ENCODE assay signal across 26 cellular contexts in the genomic region with DNA sequence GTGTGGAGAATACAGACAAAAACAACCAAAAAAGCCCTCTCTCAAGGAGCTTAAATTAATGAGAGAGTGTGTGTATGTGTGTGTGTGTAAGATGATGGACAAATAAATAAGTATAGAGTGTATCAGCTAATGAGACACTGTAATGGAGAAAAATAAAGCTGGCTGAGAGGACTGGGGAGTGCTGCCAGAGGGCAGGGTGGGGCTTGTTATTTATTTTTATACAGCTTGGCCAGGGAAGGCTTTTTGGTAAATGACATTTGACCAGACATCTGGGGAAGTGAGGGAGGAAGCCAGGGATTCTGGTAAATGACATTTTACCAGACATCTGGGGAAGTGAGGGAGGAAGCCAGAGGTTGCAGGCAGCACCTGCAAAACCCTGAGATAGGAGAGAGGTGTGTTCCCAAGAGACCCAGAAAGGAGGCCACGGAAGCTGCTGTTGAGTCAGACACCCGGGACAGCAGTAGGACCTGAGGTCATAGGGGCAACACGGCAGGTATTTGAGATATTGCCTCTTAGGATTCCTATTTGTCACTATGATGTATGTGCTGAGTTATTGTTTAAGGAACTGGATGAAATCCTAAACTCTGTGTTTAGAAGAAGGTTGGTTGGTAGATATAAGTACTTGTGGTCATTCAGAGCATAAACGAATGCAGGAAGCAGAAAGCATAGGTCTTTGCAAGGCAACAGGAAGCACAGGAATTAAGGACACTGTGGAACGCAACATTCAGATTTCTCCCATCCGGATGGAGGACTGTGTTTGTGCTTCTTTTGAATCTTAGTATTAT. TPM values are rescaled to one million over a fixed set of nuclear protein-coding genes. Genes with fewer than 3 reads are reported as not detected.
"Had no signal": no experiment of that assay in that cellular context is flagged by ENCODE, and none has a peak within 500 bp of the region (broad histone marks: within the 10 kb centered on the region; RNA-seq: fewer than 3 reads in every experiment).

No MANE protein-coding gene starts in this region.

- H3K4me1 ChIP-seq: ascending aorta had no signal

- ATAC-seq: activated CD4-positive, alpha-beta T cell treated with anti-CD3 and anti-CD28 coated beads for 36 hours; activated naive CD4-positive, alpha-beta T cell treated with anti-CD3 and anti-CD28 coated beads, Interleukin-2, amount 50 U/mL, for 72 hours; activated T-helper 17 cell treated with anti-CD3 and anti-CD28 coated beads, Interleukin-2, amount 50 U/mL, for 72 hours; left lung; naive thymus-derived CD8-positive, alpha-beta T cell; T-helper 17 cell had no signal

- H3K27ac ChIP-seq: ascending aorta, hepatocyte, left lung, neural progenitor cell, thyroid gland had no signal

- H3K9me3 ChIP-seq: ascending aorta, left lung, thyroid gland had no signal

- H3K36me3 ChIP-seq: ascending aorta, left lung, neural progenitor cell, thyroid gland had no signal

- H3K4me3 ChIP-seq: ascending aorta, hepatocyte, left lung, neural progenitor cell, thyroid gland had no signal

- H3K27me3 ChIP-seq: ascending aorta had no signal

- DNase-seq: activated B cell treated with CpG ODN at 0.5 μM for 24 hours; activated CD4-positive, alpha-beta T cell treated with anti-CD3 and anti-CD28 coated beads for 36 hours; activated CD4-positive, alpha-beta T cell treated with anti-CD3 and anti-CD28 coated beads, Interleukin-2, amount 50 U/mL, for 4 hours; activated CD8-positive, alpha-beta memory T cell treated with anti-CD3 and anti-CD28 coated beads for 24 hours; activated CD8-positive, alpha-beta memory T cell treated with anti-CD3 and anti-CD28 coated beads, Interleukin-2, amount 50 U/mL, for 4 hours; activated T-cell treated with anti-CD3 and anti-CD28 coated beads, Interleukin-2, amount 50 U/mL, for 24 hours; cerebellar nuclear complex; cortex of kidney; effector CD4-positive, alpha-beta T cell; erythroblast; foreskin fibroblast; immature natural killer cell; left lung; mammary epithelial cell; naive thymus-derived CD8-positive, alpha-beta T cell; retina; stimulated activated CD4-positive, alpha-beta T cell treated with anti-CD3 and anti-CD28 coated beads, Interleukin-2, amount 100 ng/mL, for 48 hours; stimulated activated naive CD4-positive, alpha-beta T cell; T-helper 17 cell; thyroid gland had no signal

RNA-seq across cellular contexts. Expression of a gene that starts 2.7 kb away (rescaled TPM):
- total RNA-seq: activated B cell treated with CpG ODN at 0.5 μM for 24 hours had no signal
- polyA plus RNA-seq: fibroblast of lung, immature natural killer cell, mammary epithelial cell had no signal
